Comparison of ENCODE assay signal across 8 cellular contexts in genomic region chr19:50804420-50805272, GRCh38. TPM values are rescaled to one million over a fixed set of nuclear protein-coding genes. Genes with fewer than 3 reads are reported as not detected.
A peak's percentile ranks its signal among the peaks of the same experiment; 100 is the strongest.
DNase-seq lines count a peak whose midpoint lies in the region; ATAC-seq, FAIRE-seq and TF ChIP-seq lines count a peak whose summit lies in the region.

No MANE protein-coding gene starts in this region.

- POLR2A ChIA-PET in AG04450 (lab: Yijun Ruan, JAX) = interaction anchor here (0.6 to 2.1 kb wide), 9 partner anchors 9 to 293 kb away, joined by 3 to 15 read pairs (median 6); partner anchors contain the start of gene JOSD2

- CTCF ChIA-PET in AG04450 (lab: Charles Lee) = interaction anchor here (1.8 kb wide), 1 partner anchor 80 kb away, joined by 8 read pairs; no protein-coding TSS in a partner anchor

- TF ChIP-seq CTCF in AG04450 (IDR thresholded peaks at IDR 0.05; ENCODE audit: low read depth, low read length) (no peak), WI38 (IDR thresholded peaks at IDR 0.05; ENCODE audit: low read depth, low read length) (no peak), bronchial epithelial cell (IDR thresholded peaks at IDR 0.05; ENCODE audit: insufficient read depth, low read length, severe bottlenecking) (no peak)

- peaks cover 15% of the 10 kb centered on the region for H3K36me3 ChIP-seq in bronchial epithelial cell (ENCODE audit: control insufficient read depth, insufficient read depth, low read length)

- H3K27me3 ChIP-seq in AG04450 (ENCODE audit: control insufficient read depth, insufficient read depth, low read length) (no peaks in the 10 kb centered on the region), bronchial epithelial cell (ENCODE audit: control insufficient read depth, insufficient read depth, low read length) (no peaks in the 10 kb centered on the region)

- DNase-seq in AG04450 (ENCODE audit: low read depth, low spot score) = peak; percentile 98
- DNase-seq in NCI-H2227 (lab: John Stamatoyannopoulos, UW; ENCODE audit: unreplicated experiment) = peak; percentile 98
- peak; percentile 89 for DNase-seq in bronchial epithelial cell (ENCODE audit: low read depth)
- peak; percentile 96 for DNase-seq in iPS-NIHi11 (ENCODE audit: low spot score)

- H3K9me3 ChIP-seq in AG04450 (ENCODE audit: control insufficient read depth, insufficient read depth, low read length) = no peaks in the 10 kb centered on the region; the same call in 1 of the 2 replicates

- ATAC-seq in GM18909 (IDR thresholded peaks at IDR 0.05; ENCODE audit: poor library complexity, unreplicated experiment) (peak; percentile 92), HG03159 (IDR thresholded peaks at IDR 0.05; ENCODE audit: unreplicated experiment) (peak; percentile 88)

- no peak for FAIRE-seq in bronchial epithelial cell (lab: Jason Lieb, UNC)

- peak overlapping the region; percentile 99 for H3K4me3 ChIP-seq in AG04450 (ENCODE audit: low read depth, low read length)
- peak overlapping the region; percentile 98 for H3K4me3 ChIP-seq in WI38 (ENCODE audit: low read depth, low read length)
- peak overlapping the region; percentile 98 for H3K4me3 ChIP-seq in bronchial epithelial cell (ENCODE audit: low read depth, low read length)
- H3K4me3 ChIP-seq in skin epidermis = peak overlapping the region; percentile 79 to 98 (median 92)

- H3K27ac ChIP-seq in AG04450 (ENCODE audit: low read depth, low read length) (peak overlapping the region; percentile 100), skin epidermis (peak overlapping the region; percentile 91 to 100 (median 97))

RNA-seq across cellular contexts. Expression of gene ACP4, which starts 14.4 kb away (rescaled TPM):
- polyA plus RNA-seq in AG04450 (2011; rRNA removed) = not detected in 2 replicates
- polyA minus RNA-seq in AG04450 (2011; rRNA and poly(A)+ RNA removed) = not detected in 2 replicates
- not detected in 2 replicates for total RNA-seq in bronchial epithelial cell

RNA-seq across cellular contexts. Expression of gene KLK1, which starts 18.9 kb away (rescaled TPM):
- polyA plus RNA-seq in AG04450 (2011; rRNA removed) = not detected in 2 replicates
- not detected in 2 replicates for polyA minus RNA-seq in AG04450 (2011; rRNA and poly(A)+ RNA removed)
- not detected in 2 replicates for total RNA-seq in bronchial epithelial cell

RNA-seq across cellular contexts. Expression of gene KLK15, which starts 28.7 kb away (rescaled TPM):
- polyA plus RNA-seq in AG04450 (2011; rRNA removed) = not detected in 2 replicates
- not detected in 2 replicates for polyA minus RNA-seq in AG04450 (2011; rRNA and poly(A)+ RNA removed)
- not detected in 2 replicates for total RNA-seq in bronchial epithelial cell

RNA-seq across cellular contexts. Expression of gene GPR32, which starts 34.4 kb away (rescaled TPM):
- not detected in 2 replicates for polyA plus RNA-seq in AG04450 (2011; rRNA removed)
- polyA minus RNA-seq in AG04450 (2011; rRNA and poly(A)+ RNA removed) = not detected in 2 replicates
- total RNA-seq in bronchial epithelial cell = not detected in 2 replicates

RNA-seq across cellular contexts. Expression of gene KLK3, which starts 50.1 kb away (rescaled TPM):
- polyA plus RNA-seq in AG04450 (2011; rRNA removed) = not detected in 2 replicates
- polyA minus RNA-seq in AG04450 (2011; rRNA and poly(A)+ RNA removed) = not detected in 2 replicates
- not detected in 2 replicates for total RNA-seq in bronchial epithelial cell

Comparison
In these comparisons a context has a peak if more than half of its experiments do, and no peak if none do; other contexts are left out.
1. Peak in every context shown above with its lines: DNase-seq, ATAC-seq, H3K4me3 ChIP-seq and H3K27ac ChIP-seq.